2 cellular contexts compared by ENCODE assay signal in the genomic region with DNA sequence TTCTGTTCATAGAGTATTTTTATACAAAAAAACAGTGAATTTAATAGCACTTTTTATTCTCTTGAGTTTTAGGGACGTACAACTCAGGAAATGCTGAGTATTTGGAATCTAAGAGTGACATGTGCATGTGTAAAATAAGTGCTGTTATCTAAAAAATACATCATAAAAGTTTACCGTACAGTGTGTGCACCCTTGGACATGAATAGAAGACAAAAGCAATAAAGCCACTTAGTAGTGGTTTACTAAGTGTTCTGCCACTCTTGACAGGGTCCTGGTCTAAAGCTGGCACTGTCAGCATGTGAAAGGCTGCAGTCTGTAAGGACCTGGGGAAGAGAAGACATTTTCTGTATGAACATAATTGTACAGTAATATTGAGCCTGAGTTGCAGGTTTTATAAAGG.
TF ChIP-seq lines count a peak whose summit lies in the region.

No MANE protein-coding gene starts in this region.

TF ChIP-seq in HepG2, 621 proteins besides CTCF, POLR2A, EP300 and RAD21 (continued from another document):
- TF ChIP-seq EED (CRISPR knock-in tag; IDR thresholded peaks at IDR 0.05) (no peak), ATM (IDR thresholded peaks at IDR 0.05; ENCODE audit: borderline replicate concordance) (no peak), CEBPG (CRISPR knock-in tag; IDR thresholded peaks at IDR 0.05) (no peak)
- TF ChIP-seq, protein P1, sequence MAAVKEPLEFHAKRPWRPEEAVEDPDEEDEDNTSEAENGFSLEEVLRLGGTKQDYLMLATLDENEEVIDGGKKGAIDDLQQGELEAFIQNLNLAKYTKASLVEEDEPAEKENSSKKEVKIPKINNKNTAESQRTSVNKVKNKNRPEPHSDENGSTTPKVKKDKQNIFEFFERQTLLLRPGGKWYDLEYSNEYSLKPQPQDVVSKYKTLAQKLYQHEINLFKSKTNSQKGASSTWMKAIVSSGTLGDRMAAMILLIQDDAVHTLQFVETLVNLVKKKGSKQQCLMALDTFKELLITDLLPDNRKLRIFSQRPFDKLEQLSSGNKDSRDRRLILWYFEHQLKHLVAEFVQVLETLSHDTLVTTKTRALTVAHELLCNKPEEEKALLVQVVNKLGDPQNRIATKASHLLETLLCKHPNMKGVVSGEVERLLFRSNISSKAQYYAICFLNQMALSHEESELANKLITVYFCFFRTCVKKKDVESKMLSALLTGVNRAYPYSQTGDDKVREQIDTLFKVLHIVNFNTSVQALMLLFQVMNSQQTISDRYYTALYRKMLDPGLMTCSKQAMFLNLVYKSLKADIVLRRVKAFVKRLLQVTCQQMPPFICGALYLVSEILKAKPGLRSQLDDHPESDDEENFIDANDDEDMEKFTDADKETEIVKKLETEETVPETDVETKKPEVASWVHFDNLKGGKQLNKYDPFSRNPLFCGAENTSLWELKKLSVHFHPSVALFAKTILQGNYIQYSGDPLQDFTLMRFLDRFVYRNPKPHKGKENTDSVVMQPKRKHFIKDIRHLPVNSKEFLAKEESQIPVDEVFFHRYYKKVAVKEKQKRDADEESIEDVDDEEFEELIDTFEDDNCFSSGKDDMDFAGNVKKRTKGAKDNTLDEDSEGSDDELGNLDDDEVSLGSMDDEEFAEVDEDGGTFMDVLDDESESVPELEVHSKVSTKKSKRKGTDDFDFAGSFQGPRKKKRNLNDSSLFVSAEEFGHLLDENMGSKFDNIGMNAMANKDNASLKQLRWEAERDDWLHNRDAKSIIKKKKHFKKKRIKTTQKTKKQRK (IDR thresholded peaks at IDR 0.05; ENCODE audit: low read length), result no peak

TF ChIP-seq in WTC11, 78 proteins besides CTCF, POLR2A, EP300 and RAD21:
- TF ChIP-seq, protein P2, sequence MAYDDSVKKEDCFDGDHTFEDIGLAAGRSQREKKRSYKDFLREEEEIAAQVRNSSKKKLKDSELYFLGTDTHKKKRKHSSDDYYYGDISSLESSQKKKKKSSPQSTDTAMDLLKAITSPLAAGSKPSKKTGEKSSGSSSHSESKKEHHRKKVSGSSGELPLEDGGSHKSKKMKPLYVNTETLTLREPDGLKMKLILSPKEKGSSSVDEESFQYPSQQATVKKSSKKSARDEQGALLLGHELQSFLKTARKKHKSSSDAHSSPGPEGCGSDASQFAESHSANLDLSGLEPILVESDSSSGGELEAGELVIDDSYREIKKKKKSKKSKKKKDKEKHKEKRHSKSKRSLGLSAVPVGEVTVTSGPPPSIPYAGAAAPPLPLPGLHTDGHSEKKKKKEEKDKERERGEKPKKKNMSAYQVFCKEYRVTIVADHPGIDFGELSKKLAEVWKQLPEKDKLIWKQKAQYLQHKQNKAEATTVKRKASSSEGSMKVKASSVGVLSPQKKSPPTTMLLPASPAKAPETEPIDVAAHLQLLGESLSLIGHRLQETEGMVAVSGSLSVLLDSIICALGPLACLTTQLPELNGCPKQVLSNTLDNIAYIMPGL (CRISPR knock-in tag; IDR thresholded peaks at IDR 0.05), result no peak
TF ChIP-seq in WTC11: peak in this region for 0.
